8 cellular contexts compared by ENCODE assay signal in the genomic region with DNA sequence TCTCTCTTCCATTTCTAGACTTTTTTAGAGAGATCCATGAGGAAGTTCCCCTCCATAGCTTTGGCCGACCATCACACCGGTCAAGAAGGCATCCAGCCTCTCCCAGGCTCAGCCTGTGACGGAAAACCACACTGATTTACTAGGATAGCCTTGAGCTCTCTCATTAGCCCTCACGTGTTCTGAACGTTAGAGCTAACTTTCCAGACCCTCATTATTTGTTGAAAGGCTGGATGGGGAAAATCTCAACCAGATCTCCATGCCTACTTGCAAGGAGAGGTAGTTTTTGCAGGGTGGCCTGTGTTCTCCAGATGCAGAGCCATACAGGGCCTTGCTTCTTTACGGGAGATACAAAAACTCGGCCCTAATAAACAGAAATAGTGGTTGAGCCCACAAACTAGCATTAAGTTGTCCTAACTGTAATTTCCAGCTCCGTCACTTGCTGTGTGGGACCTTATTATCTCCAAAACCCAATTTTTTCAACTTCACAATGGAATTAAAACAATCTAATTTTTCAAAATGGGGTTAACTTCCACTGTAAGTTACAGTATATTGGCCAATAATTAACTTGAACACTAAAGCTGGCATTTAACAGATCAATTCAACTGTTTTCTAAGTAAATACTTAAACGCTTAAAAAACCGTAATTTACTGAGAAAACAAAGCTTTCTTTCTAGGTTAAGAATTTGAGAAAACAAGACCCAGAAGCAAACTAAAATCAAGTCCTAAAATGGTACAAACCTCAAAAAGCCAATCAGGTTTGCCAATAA.
DNase-seq lines count a peak whose midpoint lies in the region; ATAC-seq and TF ChIP-seq lines count a peak whose summit lies in the region.

No MANE protein-coding gene starts in this region.

- peak overlapping the region; percentile 44 for H3K4me3 ChIP-seq in HUES6 (ENCODE audit: low read depth, low read length)
- H3K4me3 ChIP-seq in duodenal mucosa (ENCODE audit: low read depth in 1 of 2, low read length in 2 of 2) = peak overlapping the region; percentile 19 to 23
- H3K4me3 ChIP-seq in rectal smooth muscle tissue (ENCODE audit: low read length) = no peak overlapping the region
- H3K4me3 ChIP-seq in foreskin fibroblast (ENCODE audit: low read depth in 1 of 2, low read length in 2 of 2) = peak overlapping the region in 1 of 2 donors; percentile 88

- DNase-seq in activated gamma-delta T cell treated with Interleukin-2 at 50 U/mL for 16 hours = no peak
- DNase-seq in foreskin fibroblast = no peak
- DNase-seq in NCI-H345 (lab: John Stamatoyannopoulos, UW) = no peak

- H3K36me3 ChIP-seq in HUES6 (ENCODE audit: control insufficient read depth, insufficient read depth, low read length) (no peaks in the 10 kb centered on the region), duodenal mucosa (ENCODE audit: control insufficient read depth in 1 of 2, insufficient read depth in 2 of 2, low read length in 2 of 2) (no peaks in the 10 kb centered on the region), rectal smooth muscle tissue (ENCODE audit: control insufficient read depth, insufficient read depth, low read length) (no peaks in the 10 kb centered on the region)

- H3K27ac ChIP-seq in HUES6 (ENCODE audit: low read depth, low read length) (no peak overlapping the region), duodenal mucosa (ENCODE audit: low read depth, low read length) (peak overlapping the region; percentile 8), rectal smooth muscle tissue (ENCODE audit: low read depth, low read length) (peak overlapping the region; percentile 88)

- H3K4me1 ChIP-seq in HUES6 (ENCODE audit: control insufficient read depth, insufficient read depth, low read length) = peaks cover 3% of the 10 kb centered on the region; the same call in 1 of the 2 replicates
- H3K4me1 ChIP-seq in duodenal mucosa (ENCODE audit: control insufficient read depth in 1 of 2, insufficient read depth in 2 of 2, low read length in 2 of 2) = peaks cover 5% of the 10 kb centered on the region in 2 donors
- H3K4me1 ChIP-seq in rectal smooth muscle tissue (ENCODE audit: control insufficient read depth, insufficient read depth, low read length) = peaks cover 4% of the 10 kb centered on the region

- no peak for TF ChIP-seq CTCF in foreskin fibroblast (IDR thresholded peaks at IDR 0.05; ENCODE audit: low read depth, low read length)

- no peak overlapping the region for H3K9ac ChIP-seq in HUES6 (ENCODE audit: low read length)
- H3K9ac ChIP-seq in duodenal mucosa (ENCODE audit: low read depth in 1 of 2, low read length in 2 of 2) = no peak overlapping the region
- no peak overlapping the region for H3K9ac ChIP-seq in rectal smooth muscle tissue (ENCODE audit: low read length)

- H3K27me3 ChIP-seq in HUES6 (ENCODE audit: control insufficient read depth, insufficient read depth, low read length) = no peaks in the 10 kb centered on the region
- no peaks in the 10 kb centered on the region for H3K27me3 ChIP-seq in duodenal mucosa (ENCODE audit: control insufficient read depth in 1 of 2, insufficient read depth in 2 of 2, low read length in 2 of 2)
- no peaks in the 10 kb centered on the region for H3K27me3 ChIP-seq in rectal smooth muscle tissue (ENCODE audit: control insufficient read depth, insufficient read depth, low read length)

- H3K9me3 ChIP-seq in HUES6 (ENCODE audit: control insufficient read depth, insufficient read depth, low read depth, low read length) (no peaks in the 10 kb centered on the region), duodenal mucosa (ENCODE audit: control insufficient read depth in 1 of 2, low read length in 2 of 2) (no peaks in the 10 kb centered on the region)

- ATAC-seq in GM18873 (IDR thresholded peaks at IDR 0.05; ENCODE audit: low FRiP score, unreplicated experiment) = peak; percentile 7
- no peak for ATAC-seq in GM18519 (IDR thresholded peaks at IDR 0.05; ENCODE audit: low FRiP score, unreplicated experiment)
